In the genomic region with DNA sequence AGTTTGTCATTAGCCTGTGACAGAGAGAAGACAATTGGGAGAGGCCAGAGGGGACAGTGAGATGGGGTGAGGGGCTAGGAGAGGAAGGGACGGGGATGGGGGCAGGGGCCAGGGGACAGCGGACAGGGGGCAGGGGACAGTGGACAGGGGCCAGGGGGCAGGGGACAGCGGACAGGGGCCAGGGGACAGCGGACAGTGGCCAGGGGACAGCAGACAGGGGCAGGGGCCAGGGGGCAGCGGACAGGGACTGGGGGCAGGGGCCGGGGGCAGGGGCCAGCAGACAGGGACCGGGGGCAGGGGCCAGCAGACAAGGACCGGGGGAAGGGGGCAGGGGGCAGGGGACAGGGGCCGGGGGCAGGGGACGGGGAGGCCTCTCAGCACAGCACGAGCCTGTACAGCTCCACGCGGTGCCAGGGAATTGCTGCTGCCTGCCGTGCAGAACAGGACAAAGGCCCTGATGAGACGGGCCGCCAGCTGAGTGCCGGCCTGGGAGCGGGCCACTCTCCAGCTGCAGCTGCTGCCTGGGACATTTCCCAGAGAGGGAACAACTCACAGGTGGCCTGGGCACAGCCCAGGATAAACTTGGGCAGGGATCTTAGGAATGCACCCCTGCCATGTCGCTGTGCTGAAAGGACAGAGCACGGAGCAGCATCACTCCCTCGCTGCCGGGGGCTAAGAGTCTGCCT, we compare ENCODE assay signal across 12 cellular contexts. TPM values are rescaled to one million over a fixed set of nuclear protein-coding genes. Genes with fewer than 3 reads are reported as not detected.
DNase-seq lines count a peak whose midpoint lies in the region; ATAC-seq lines count a peak whose summit lies in the region.
"Had no signal": no experiment of that assay in that cellular context is flagged by ENCODE, and none has a peak within 500 bp of the region (broad histone marks: within the 10 kb centered on the region; RNA-seq: fewer than 3 reads in every experiment).

No MANE protein-coding gene starts in this region.

- ATAC-seq in left ventricle myocardium superior, result peak; percentile 66
- no peak for ATAC-seq in HG03565 (IDR thresholded peaks at IDR 0.05; ENCODE audit: unreplicated experiment)

- H3K27me3 ChIP-seq in SJCRH30, result no peaks in the 10 kb centered on the region

- H3K27ac ChIP-seq in SJCRH30, result no peak overlapping the region

- H3K4me1 ChIP-seq in SJCRH30, result peaks cover 12% of the 10 kb centered on the region; the same call in 1 of the 2 replicates
- H3K4me1 ChIP-seq: Caco-2 had no signal

- no peak overlapping the region for H3K4me3 ChIP-seq in SJCRH30

- H3K36me3 ChIP-seq in SJCRH30, result peaks cover 39% of the 10 kb centered on the region

- in situ Hi-C loops in G401 (cut with HindIII; ENCODE audit: low sequenced_read_pairs), result no loop called here

- DNase-seq in G401 (ENCODE audit: low spot score) (peak; percentile 9), SJCRH30 (peak; percentile 53 to 60), left ventricle myocardium superior (peak; percentile 73), pons (ENCODE audit: low spot score) (peak; percentile 88), D341Med (ENCODE audit: low spot score) (no peak), MV-4-11 (lab: John Stamatoyannopoulos, UW) (no peak), A172 (ENCODE audit: low spot score) (no peak)
- DNase-seq: activated CD4-positive, CD25-positive, alpha-beta regulatory T cell treated with anti-CD3 and anti-CD28 coated beads, Interleukin-2, amount 50 U/mL, for 72 hours; left cardiac atrium; NCI-H526 had no signal

- intact Hi-C loops in left ventricle myocardium superior (cut with micrococcal nuclease), result no loop called here

- no peaks in the 10 kb centered on the region for H3K9me3 ChIP-seq in SJCRH30 (replicated peaks)
- H3K9me3 ChIP-seq: Caco-2 had no signal

RNA-seq across cellular contexts. Expression of gene CENPO, which starts 38.7 kb away (rescaled TPM):
- 25.7 and 29.5 TPM in 2 replicates for total RNA-seq in G401 (2014; rRNA removed; shearing (Covaris generic))
- total RNA-seq in SJCRH30 (2014; rRNA removed; shearing (Covaris generic)), result 105 and 129 TPM in 2 replicates
- total RNA-seq in left ventricle myocardium superior, result 2.2 TPM
- total RNA-seq in A172 (2014; rRNA removed; shearing (Covaris generic)), result 47.1 and 54.0 TPM in 2 replicates

RNA-seq across cellular contexts. Expression of gene PTRHD1, which starts 38.7 kb away (rescaled TPM):
- 53.8 and 74.2 TPM in 2 replicates for total RNA-seq in G401 (2014; rRNA removed; shearing (Covaris generic))
- 56.3 and 56.9 TPM in 2 replicates for total RNA-seq in SJCRH30 (2014; rRNA removed; shearing (Covaris generic))
- 28.2 TPM for total RNA-seq in left ventricle myocardium superior
- 41.9 and 51.6 TPM in 2 replicates for total RNA-seq in A172 (2014; rRNA removed; shearing (Covaris generic))

Comparison
In these comparisons a context has a peak if more than half of its experiments do, and no peak if none do; other contexts are left out.
1. DNase-seq: peak in G401 (single experiment), SJCRH30 (2 of 2), left ventricle myocardium superior (single experiment) and pons (single experiment); none in D341Med (single experiment), MV-4-11 (single experiment) and A172 (single experiment).